ENCODE assay signal across 22 cellular contexts in the genomic region with DNA sequence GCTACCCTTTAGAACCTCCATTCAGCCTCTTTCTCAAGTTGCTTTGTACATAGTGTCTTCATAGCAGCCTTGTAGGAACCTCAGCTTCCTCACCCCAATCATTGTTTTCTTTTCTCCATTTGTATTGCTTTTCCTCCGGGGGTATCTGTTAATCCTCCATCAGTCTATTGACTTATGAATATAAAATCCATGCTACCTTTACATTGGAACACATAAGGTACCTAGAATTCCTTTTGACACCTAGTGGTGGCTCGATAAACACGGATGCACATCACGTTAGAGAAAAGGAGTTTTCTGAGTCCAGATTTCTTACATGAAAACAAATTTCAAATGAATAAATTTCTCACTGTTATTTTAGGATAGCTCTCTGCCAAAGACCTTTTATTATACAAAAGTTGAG. TPM values are rescaled to one million over a fixed set of nuclear protein-coding genes. Genes with fewer than 3 reads are reported as not detected.
A peak's percentile ranks its signal among the peaks of the same experiment; 100 is the strongest.
DNase-seq lines count a peak whose midpoint lies in the region; ATAC-seq, FAIRE-seq and TF ChIP-seq lines count a peak whose summit lies in the region.
"Had no signal": no experiment of that assay in that cellular context is flagged by ENCODE, and none has a peak within 500 bp of the region (broad histone marks: within the 10 kb centered on the region; RNA-seq: fewer than 3 reads in every experiment).

No MANE protein-coding gene starts in this region.

- POLR2A ChIA-PET in PC-9 (lab: Charles Lee; ENCODE audit: unreplicated experiment), result no interaction called here

- H3K4me3 Mint-ChIP-seq in endothelial cell (ENCODE audit: unreplicated experiment), result no peak overlapping the region
- no peak overlapping the region for H3K4me3 Mint-ChIP-seq in activated CD8-positive, alpha-beta memory T cell treated with anti-CD3 and anti-CD28 coated beads, Interleukin-2, amount 10 ng/mL, durations not matched to agents 7 days and 5 days
- H3K4me3 Mint-ChIP-seq: T-helper 17 cell had no signal

- no peaks in the 10 kb centered on the region for H4K20me1 ChIP-seq in PC-9 (ENCODE audit: insufficient read depth)

- no peaks in the 10 kb centered on the region for H3K9me3 ChIP-seq in PC-9 (ENCODE audit: insufficient read depth, low read depth)
- H3K9me3 ChIP-seq: BE2C, Peyer's patch, SK-N-SH had no signal

- H3K36me3 Mint-ChIP-seq in endothelial cell (ENCODE audit: low read depth, unreplicated experiment), result no peaks in the 10 kb centered on the region
- no peaks in the 10 kb centered on the region for H3K36me3 Mint-ChIP-seq in activated CD8-positive, alpha-beta memory T cell treated with anti-CD3 and anti-CD28 coated beads, Interleukin-2, amount 10 ng/mL, durations not matched to agents 7 days and 5 days

- FAIRE-seq in H54 (lab: Jason Lieb, UNC), result peak; percentile 23
- FAIRE-seq: HepG2 had no signal

- H3K9me2 ChIP-seq in PC-9 (ENCODE audit: insufficient read depth), result no peaks in the 10 kb centered on the region
- H3K9me2 ChIP-seq: SK-N-SH had no signal

- H3K4me3 ChIP-seq in PC-9, result no peak overlapping the region
- H3K4me3 ChIP-seq: Peyer's patch had no signal

- CTCF ChIA-PET in PC-9 (lab: Charles Lee), result interaction anchor here (0.6 kb wide), 1 partner anchor 327 kb away, joined by 3 read pairs; no protein-coding TSS in a partner anchor
- CTCF ChIA-PET in activated CD8-positive, alpha-beta memory T cell treated with anti-CD3 and anti-CD28 coated beads, Interleukin-2, amount 10 ng/mL, durations not matched to agents 7 days and 5 days (lab: Charles Lee), result interaction anchor here (1.0 to 1.8 kb wide), 2 partner anchors 23 to 36 kb away, joined by 3 to 4 read pairs; no protein-coding TSS in a partner anchor

- no peak for DNase-seq in H54 (ENCODE audit: insufficient read length, low spot score)
- no peak for DNase-seq in PC-9
- DNase-seq in endothelial cell (ENCODE audit: low spot score), result no peak
- no peak for DNase-seq in ecto neural progenitor cell (ENCODE audit: low spot score)
- DNase-seq in NCI-H510A (lab: John Stamatoyannopoulos, UW), result no peak
- no peak for DNase-seq in SIG-M5 (lab: John Stamatoyannopoulos, UW)
- DNase-seq in activated CD8-positive, alpha-beta memory T cell treated with anti-CD3 and anti-CD28 coated beads, Interleukin-2, amount 10 ng/mL, durations not matched to agents 7 days and 5 days, result no peak
- DNase-seq: ACHN; BE2C; Calu3; Karpas-422; NCI-H1092 treated with DMSO at 0.1 percent for 48 hours; NCI-H1436; NCI-H187 treated with DMSO at 0.1 percent for 48 hours; NCI-H2107; NCI-H526; NCI-H82; NK-92 treated with Interleukin-12 subunit alpha and Interleukin-12 subunit beta, amount 100 ng/mL, for 24 hours; Peyer's patch; SK-N-SH; T-helper 17 cell had no signal

- no peaks in the 10 kb centered on the region for H3K9me3 Mint-ChIP-seq in endothelial cell (ENCODE audit: unreplicated experiment)
- H3K9me3 Mint-ChIP-seq in activated CD8-positive, alpha-beta memory T cell treated with anti-CD3 and anti-CD28 coated beads, Interleukin-2, amount 10 ng/mL, durations not matched to agents 7 days and 5 days (ENCODE audit: low read depth), result no peaks in the 10 kb centered on the region

- no peaks in the 10 kb centered on the region for H3K36me3 ChIP-seq in PC-9 (ENCODE audit: low read depth)
- H3K36me3 ChIP-seq: BE2C, Peyer's patch had no signal

- no peaks in the 10 kb centered on the region for H3K79me2 ChIP-seq in PC-9 (ENCODE audit: low read depth)

- no TSS peak for BruUV-seq in PC-9 (replicated peaks; lab: Mats Ljungman, UMichigan)

- H3K27ac Mint-ChIP-seq in endothelial cell (ENCODE audit: unreplicated experiment), result no peak overlapping the region
- no peak overlapping the region for H3K27ac Mint-ChIP-seq in activated CD8-positive, alpha-beta memory T cell treated with anti-CD3 and anti-CD28 coated beads, Interleukin-2, amount 10 ng/mL, durations not matched to agents 7 days and 5 days
- H3K27ac Mint-ChIP-seq: T-helper 17 cell had no signal

- no peak for ATAC-seq in activated CD8-positive, alpha-beta memory T cell treated with anti-CD3 and anti-CD28 coated beads, Interleukin-2, amount 10 ng/mL, durations not matched to agents 7 days and 5 days
- ATAC-seq: HepG2, T-helper 17 cell had no signal

- TF ChIP-seq POLR2A in H54 (IDR thresholded peaks at IDR 0.05; ENCODE audit: low read depth, low read length), result no peak

- intact Hi-C loops in PC-9 (cut with micrococcal nuclease; ENCODE audit: unreplicated experiment), result loop anchor here (10.0 kb wide), 1 partner anchor 439 kb away; no protein-coding TSS in a partner anchor

- TF ChIP-seq CTCF in PC-9 (conservative IDR thresholded peaks at IDR 0.05) (0 out of 2 replicates have a peak, but pooled peaks have one; percentile 24), endothelial cell (IDR thresholded peaks at IDR 0.05; ENCODE audit: unreplicated experiment) (peak; percentile 34)

- no peak overlapping the region for H3K27ac ChIP-seq in PC-9
- H3K27ac ChIP-seq: Peyer's patch had no signal

- peaks cover 36% of the 10 kb centered on the region for H3F3A ChIP-seq in PC-9 (ENCODE audit: insufficient read depth, low read depth)

- H3K4me1 Mint-ChIP-seq in endothelial cell (ENCODE audit: unreplicated experiment), result peaks cover 11% of the 10 kb centered on the region
- peaks cover 10% of the 10 kb centered on the region for H3K4me1 Mint-ChIP-seq in activated CD8-positive, alpha-beta memory T cell treated with anti-CD3 and anti-CD28 coated beads, Interleukin-2, amount 10 ng/mL, durations not matched to agents 7 days and 5 days

- no peak overlapping the region for H2AFZ ChIP-seq in PC-9

- H3K27me3 Mint-ChIP-seq in endothelial cell (ENCODE audit: unreplicated experiment), result no peaks in the 10 kb centered on the region
- peaks cover 53% of the 10 kb centered on the region for H3K27me3 Mint-ChIP-seq in activated CD8-positive, alpha-beta memory T cell treated with anti-CD3 and anti-CD28 coated beads, Interleukin-2, amount 10 ng/mL, durations not matched to agents 7 days and 5 days

- H3K4me1 ChIP-seq in PC-9 (replicated peaks; ENCODE audit: insufficient read depth), result peaks cover 43% of the 10 kb centered on the region
- H3K4me1 ChIP-seq: BE2C had no signal

- no peak overlapping the region for H3K4me2 ChIP-seq in PC-9
- H3K4me2 ChIP-seq: SK-N-SH had no signal

- no peaks in the 10 kb centered on the region for H3K27me3 ChIP-seq in PC-9 (ENCODE audit: insufficient read depth, low read depth)
- H3K27me3 ChIP-seq: Peyer's patch had no signal

RNA-seq across cellular contexts. Expression of a gene that starts 6.3 kb away (rescaled TPM):
- total RNA-seq in PC-9 (2021), result 3.3 and 5.9 TPM in 2 replicates
- 8.3 TPM for total RNA-seq in endothelial cell (ENCODE audit: unreplicated experiment)
- total RNA-seq in activated CD8-positive, alpha-beta memory T cell treated with anti-CD3 and anti-CD28 coated beads, Interleukin-2, amount 10 ng/mL, durations not matched to agents 7 days and 5 days, result not detected
